ENCODE assay signal across 8 cellular contexts in the genomic region with DNA sequence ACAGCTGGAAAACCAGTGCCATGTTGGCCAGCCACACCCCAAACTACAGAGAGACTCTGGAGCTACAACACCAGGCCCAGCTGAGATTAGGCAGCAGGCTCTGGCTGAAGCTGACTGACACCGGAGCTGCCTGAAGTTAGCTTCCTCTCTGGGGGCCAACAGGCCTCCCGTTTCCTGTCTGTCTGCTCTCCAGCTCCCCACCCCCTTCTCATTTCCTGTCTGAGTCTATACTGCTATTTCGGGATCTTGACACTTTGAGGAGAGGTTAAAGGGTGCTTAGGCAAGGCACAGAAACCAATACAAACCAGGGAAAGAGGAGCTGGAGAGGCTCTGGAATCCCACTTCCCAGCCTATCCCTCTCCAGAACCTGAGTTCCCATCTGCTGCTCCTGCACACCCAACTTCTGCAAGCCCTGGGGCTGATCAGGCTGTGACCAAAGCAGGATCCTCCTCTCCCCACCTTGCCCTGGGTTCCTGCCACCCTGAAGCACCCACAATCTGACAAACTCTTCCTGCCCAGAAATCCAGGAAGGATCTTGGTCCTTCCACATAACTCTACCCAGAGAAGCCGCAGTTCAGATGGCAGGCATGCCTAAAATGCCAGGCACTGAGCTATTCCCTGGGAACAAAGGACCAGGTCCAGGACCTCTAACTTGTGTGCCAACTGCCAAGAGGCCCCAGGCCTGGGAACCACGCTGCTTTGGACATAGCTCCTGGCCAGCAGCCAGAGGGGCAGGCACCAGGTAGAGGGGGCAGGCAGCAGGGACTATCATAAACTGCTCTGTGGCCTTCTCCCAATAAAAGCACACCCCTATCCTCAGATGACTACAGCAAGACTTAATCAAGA. TPM values are rescaled to one million over a fixed set of nuclear protein-coding genes. Genes with fewer than 3 reads are reported as not detected.
A peak's percentile ranks its signal among the peaks of the same experiment; 100 is the strongest.
DNase-seq lines count a peak whose midpoint lies in the region; ATAC-seq, FAIRE-seq and TF ChIP-seq lines count a peak whose summit lies in the region.

No MANE protein-coding gene starts in this region.

- H3K4me3 ChIP-seq in CD4-positive, CD25-positive, alpha-beta regulatory T cell (ENCODE audit: low read depth, low read length): peak overlapping the region; percentile 61
- H3K4me3 ChIP-seq in HUES64 (ENCODE audit: low read length) (no peak overlapping the region), bronchial epithelial cell (ENCODE audit: low read depth, low read length) (no peak overlapping the region), HepG2 (replicated peaks in 1 of 3; ENCODE audit: insufficient read depth in 1 of 3, low read depth in 2 of 3, low read length in 3 of 3) (no peak overlapping the region; a peak in 1 of 6 replicates)

- TF ChIP-seq CTCF in bronchial epithelial cell (IDR thresholded peaks at IDR 0.05; ENCODE audit: insufficient read depth, low read length, severe bottlenecking) (no peak), HepG2 (CRISPR knock-in tag; IDR thresholded peaks at IDR 0.05) (no peak)

- peak overlapping the region; percentile 79 to 83 (median 82) for H3K4me3 Mint-ChIP-seq in CD4-positive, CD25-positive, alpha-beta regulatory T cell

- H3K27ac Mint-ChIP-seq in CD4-positive, CD25-positive, alpha-beta regulatory T cell: peak overlapping the region; percentile 95 to 99 (median 96)

- H2AFZ ChIP-seq in HepG2 (ENCODE audit: low read length): no peak overlapping the region

- no peaks in the 10 kb centered on the region for H3K27me3 Mint-ChIP-seq in CD4-positive, CD25-positive, alpha-beta regulatory T cell

- 58% methylated on average over 5 of the region's 5 CpGs for WGBS in HUES64
- WGBS in HepG2 (ENCODE audit: low lambda C conversion rate): 37% methylated on average over 4 of the region's 5 CpGs

- no TSS peak for BruUV-seq in HepG2 (replicated peaks; lab: Mats Ljungman, UMichigan)

- peak; percentile 58 to 93 (median 74) for DNase-seq in CD4-positive, CD25-positive, alpha-beta regulatory T cell
- DNase-seq in UCSD-AML1 (lab: John Stamatoyannopoulos, UW; ENCODE audit: unreplicated experiment) (peak; percentile 86), bronchial epithelial cell (ENCODE audit: low read depth) (peak; percentile 75), HepG2 (ENCODE audit: low spot score) (peak; percentile 14), NCI-H446 treated with DMSO at 0.1 percent for 48 hours (lab: John Stamatoyannopoulos, UW) (no peak)
- DNase-seq in stimulated activated CD4-positive, alpha-beta T cell treated with anti-CD3 and anti-CD28 coated beads, TNF-alpha, amount 100 ng/mL, for 48 hours (ENCODE audit: low read depth in 3 of 3): peak; percentile 35 to 65 (median 56)

- CTCF ChIA-PET in HepG2 (lab: Yijun Ruan, JAX; ENCODE audit: low intra/inter-chr PET ratio, low total read pairs): no interaction called here

- H3K27ac ChIP-seq in CD4-positive, CD25-positive, alpha-beta regulatory T cell (ENCODE audit: insufficient read depth, low read length, poor library complexity, severe bottlenecking): peak overlapping the region; percentile 61
- peak overlapping the region; percentile 64; the same call in 1 of the 2 replicates for H3K27ac ChIP-seq in HUES64 (ENCODE audit: low read depth, low read length)
- H3K27ac ChIP-seq in HepG2 (ENCODE audit: extremely low read length, insufficient read depth, low read length): no peak overlapping the region

- H3K36me3 Mint-ChIP-seq in CD4-positive, CD25-positive, alpha-beta regulatory T cell: peaks cover 28% of the 10 kb centered on the region

- H3K36me3 ChIP-seq in CD4-positive, CD25-positive, alpha-beta regulatory T cell (ENCODE audit: control insufficient read depth, insufficient read depth, low read length): no peaks in the 10 kb centered on the region
- H3K36me3 ChIP-seq in HUES64 (ENCODE audit: insufficient read depth, low read length): peaks cover 37% of the 10 kb centered on the region
- H3K36me3 ChIP-seq in bronchial epithelial cell (ENCODE audit: control insufficient read depth, insufficient read depth, low read length): no peaks in the 10 kb centered on the region
- no peaks in the 10 kb centered on the region for H3K36me3 ChIP-seq in HepG2 (replicated peaks in 1 of 2; ENCODE audit: control insufficient read depth in 1 of 2, insufficient read depth in 2 of 2, low read length in 2 of 2)

- no peak for TF ChIP-seq RAD21 in HepG2 (CRISPR knock-in tag; IDR thresholded peaks at IDR 0.05)

- no peak for TF ChIP-seq EP300 in HepG2 (IDR thresholded peaks at IDR 0.05; ENCODE audit: low read depth in 2 of 2, low read length in 2 of 2)
- TF ChIP-seq EP300 in HepG2 (CRISPR knock-in tag; IDR thresholded peaks at IDR 0.05; ENCODE audit: borderline replicate concordance): no peak

- H3K9me3 Mint-ChIP-seq in CD4-positive, CD25-positive, alpha-beta regulatory T cell: no peaks in the 10 kb centered on the region

- H3K4me1 Mint-ChIP-seq in CD4-positive, CD25-positive, alpha-beta regulatory T cell: peaks cover 20 to 85% (median 52%) of the 10 kb centered on the region in 4 donors

- H3K9ac ChIP-seq in HUES64 (ENCODE audit: low read depth, low read length): peak overlapping the region; percentile 22; the same call in 1 of the 2 replicates
- H3K9ac ChIP-seq in HepG2 (ENCODE audit: insufficient read depth, low read depth, low read length): no peak overlapping the region

- FAIRE-seq in bronchial epithelial cell (lab: Jason Lieb, UNC) (no peak), HepG2 (lab: Jason Lieb, UNC) (no peak)

- POLR2A ChIA-PET in HepG2 (lab: Yijun Ruan, JAX): interaction anchor here (0.8 to 1.2 kb wide), 3 partner anchors 9 to 78 kb away, joined by 3 to 5 read pairs (median 5); partner anchors contain the start of gene TMBIM6

- no peaks in the 10 kb centered on the region for H3K79me2 ChIP-seq in HepG2 (ENCODE audit: insufficient read depth, low read length)

- in situ Hi-C loops in HepG2 (cut with HindIII; ENCODE audit: extremely low pct_ligation_motif_present, low pct_unique_long_range_greater_than_20kb): no loop called here

- intact Hi-C loops in HepG2 (cut with micrococcal nuclease; ENCODE audit: unreplicated experiment): no loop called here

- no peaks in the 10 kb centered on the region for H3K27me3 ChIP-seq in CD4-positive, CD25-positive, alpha-beta regulatory T cell (ENCODE audit: control insufficient read depth, insufficient read depth, low read length)
- H3K27me3 ChIP-seq in HUES64 (ENCODE audit: insufficient read depth, low read length): no peaks in the 10 kb centered on the region
- no peaks in the 10 kb centered on the region for H3K27me3 ChIP-seq in bronchial epithelial cell (ENCODE audit: control insufficient read depth, insufficient read depth, low read length)
- no peaks in the 10 kb centered on the region; a peak in 1 of 5 replicates for H3K27me3 ChIP-seq in HepG2 (ENCODE audit: control insufficient read depth in 1 of 2, insufficient read depth in 2 of 2, low read length in 2 of 2)

- TF ChIP-seq POLR2A in HepG2 (IDR thresholded peaks at IDR 0.05; ENCODE audit: insufficient read depth in 1 of 2, low read depth in 2 of 2, low read length in 2 of 2): no peak

- H3K9me3 ChIP-seq in CD4-positive, CD25-positive, alpha-beta regulatory T cell (ENCODE audit: control insufficient read depth in 2 of 2, low read length in 2 of 2): no peaks in the 10 kb centered on the region
- H3K9me3 ChIP-seq in HUES64 (ENCODE audit: insufficient read depth, low read depth, low read length) (no peaks in the 10 kb centered on the region), HepG2 (ENCODE audit: low read length) (no peaks in the 10 kb centered on the region)

- H3K4me1 ChIP-seq in CD4-positive, CD25-positive, alpha-beta regulatory T cell (ENCODE audit: control insufficient read depth, insufficient read depth, low read length, poor library complexity, severe bottlenecking): peaks cover 53% of the 10 kb centered on the region
- H3K4me1 ChIP-seq in HUES64 (ENCODE audit: insufficient read depth, low read length) (peaks cover 18% of the 10 kb centered on the region), HepG2 (ENCODE audit: insufficient read depth, low read length) (peaks cover 15% of the 10 kb centered on the region)

- ATAC-seq in CD4-positive, CD25-positive, alpha-beta regulatory T cell (ENCODE audit: low read depth in 2 of 2): peak; percentile 96 to 99
- ATAC-seq in GM21360 (IDR thresholded peaks at IDR 0.05; ENCODE audit: unreplicated experiment) (peak; percentile 54), HepG2 (peak; percentile 70)

- H3K4me2 ChIP-seq in HepG2 (ENCODE audit: low read depth, low read length): peak overlapping the region; percentile 58

- H4K20me1 ChIP-seq in HepG2 (ENCODE audit: insufficient read depth, low read length): no peaks in the 10 kb centered on the region

RNA-seq across cellular contexts. Expression of gene PRPF40B, which starts 39.9 kb away (rescaled TPM):
- 6.3 TPM for total RNA-seq in CD4-positive, CD25-positive, alpha-beta regulatory T cell
- polyA plus RNA-seq in CD4-positive, CD25-positive, alpha-beta regulatory T cell: 1 to 10 TPM in 3 of 4 donors, under 1 TPM in 1; 0.78 to 3.2 (median 1.7) TPM
- 11.2 TPM for polyA plus RNA-seq in HUES64 (2013, experiment 1 of 2)
- 18.1 TPM for polyA plus RNA-seq in HUES64 (2013, experiment 2 of 2)
- total RNA-seq in bronchial epithelial cell (16.3 and 21.4 TPM in 2 replicates), HepG2 (2016; rRNA removed; fragmentation: Illumina TruSeq; extraction: Trizol) (2.6 and 5.0 TPM in 2 replicates)
- 2.2 and 2.3 TPM in 2 replicates for total RNA-seq in HepG2 (2016; cell fraction: cytosol; rRNA removed; fragmentation: Illumina TruSeq; extraction: Trizol; ENCODE audit: low read depth)
- total RNA-seq in HepG2 (2016; cell fraction: insoluble cytoplasmic fraction; rRNA removed; fragmentation: Illumina TruSeq; extraction: Trizol): 1.9 and 5.0 TPM in 2 replicates
- 2.7 and 2.9 TPM in 2 replicates for total RNA-seq in HepG2 (2016; cell fraction: membrane; rRNA removed; fragmentation: Illumina TruSeq; extraction: Trizol)
- 8.8 and 9.0 TPM in 2 replicates for total RNA-seq in HepG2 (2016; cell fraction: nucleus; rRNA removed; fragmentation: Illumina TruSeq; extraction: Trizol)
- 7.8 and 9.5 TPM in 2 replicates for polyA plus RNA-seq in HepG2 (2011; rRNA removed)
- polyA plus RNA-seq in HepG2 (2011; cell fraction: cytosol; rRNA removed): 3.0 and 3.2 TPM in 2 replicates
- 63.5 and 64.1 TPM in 2 replicates for polyA plus RNA-seq in HepG2 (2011; cell fraction: nucleus; rRNA removed)
- polyA plus RNA-seq in HepG2 (2012): 4.6 and 6.6 TPM in 2 replicates
- 0.79 and 1.2 TPM in 2 replicates for polyA plus RNA-seq in HepG2 (2016; cell fraction: cytosol; fragmentation: Illumina TruSeq; extraction: Trizol; ENCODE audit: low read depth)
- polyA plus RNA-seq in HepG2 (2016; cell fraction: insoluble cytoplasmic fraction; fragmentation: Illumina TruSeq; extraction: Trizol; ENCODE audit: low read depth): 2.1 and 3.5 TPM in 2 replicates
- 1.5 and 1.6 TPM in 2 replicates for polyA plus RNA-seq in HepG2 (2016; cell fraction: membrane; fragmentation: Illumina TruSeq; extraction: Trizol; ENCODE audit: low read depth)
- polyA plus RNA-seq in HepG2 (2016; cell fraction: nucleus; fragmentation: Illumina TruSeq; extraction: Trizol; ENCODE audit: insufficient read depth, low read depth): 20.9 and 21.1 TPM in 2 replicates
- polyA minus RNA-seq in HepG2 (2011; rRNA and poly(A)+ RNA removed; ENCODE audit: low replicate concordance): 10.3 and 11.0 TPM in 2 replicates
- polyA minus RNA-seq in HepG2 (2011; cell fraction: cytosol; rRNA and poly(A)+ RNA removed): 1.3 and 2.6 TPM in 2 replicates
- 17.3 and 22.3 TPM in 2 replicates for polyA minus RNA-seq in HepG2 (2011; cell fraction: nucleus; rRNA and poly(A)+ RNA removed)

RNA-seq across cellular contexts. Expression of gene FMNL3, which starts 44.0 kb away (rescaled TPM):
- total RNA-seq in CD4-positive, CD25-positive, alpha-beta regulatory T cell: 21.4 TPM
- 1 to 10 TPM; 3.8 to 9.0 (median 5.0) TPM for polyA plus RNA-seq in CD4-positive, CD25-positive, alpha-beta regulatory T cell
- 12.1 TPM for polyA plus RNA-seq in HUES64 (2013, experiment 1 of 2)
- 10.5 TPM for polyA plus RNA-seq in HUES64 (2013, experiment 2 of 2)
- total RNA-seq in bronchial epithelial cell (2.2 and 2.6 TPM in 2 replicates), HepG2 (2016; rRNA removed; fragmentation: Illumina TruSeq; extraction: Trizol) (0.79 and 1.1 TPM in 2 replicates)
- total RNA-seq in HepG2 (2016; cell fraction: cytosol; rRNA removed; fragmentation: Illumina TruSeq; extraction: Trizol; ENCODE audit: low read depth): 0.10 and 0.44 TPM in 2 replicates
- total RNA-seq in HepG2 (2016; cell fraction: insoluble cytoplasmic fraction; rRNA removed; fragmentation: Illumina TruSeq; extraction: Trizol): 0.82 and 1.00 TPM in 2 replicates
- 0.55 and 0.80 TPM in 2 replicates for total RNA-seq in HepG2 (2016; cell fraction: membrane; rRNA removed; fragmentation: Illumina TruSeq; extraction: Trizol)
- 0.65 and 1.0 TPM in 2 replicates for total RNA-seq in HepG2 (2016; cell fraction: nucleus; rRNA removed; fragmentation: Illumina TruSeq; extraction: Trizol)
- polyA plus RNA-seq in HepG2 (2011; rRNA removed): 0.44 and 0.64 TPM in 2 replicates
- polyA plus RNA-seq in HepG2 (2011; cell fraction: cytosol; rRNA removed): 0.23 and 0.36 TPM in 2 replicates
- polyA plus RNA-seq in HepG2 (2011; cell fraction: nucleus; rRNA removed): 1.2 and 1.3 TPM in 2 replicates
- 0.48 and 0.68 TPM in 2 replicates for polyA plus RNA-seq in HepG2 (2012)
- polyA plus RNA-seq in HepG2 (2016; cell fraction: cytosol; fragmentation: Illumina TruSeq; extraction: Trizol; ENCODE audit: low read depth): 0.08 TPM in 2 replicates
- 0.69 and 0.75 TPM in 2 replicates for polyA plus RNA-seq in HepG2 (2016; cell fraction: insoluble cytoplasmic fraction; fragmentation: Illumina TruSeq; extraction: Trizol; ENCODE audit: low read depth)
- 0.34 and 0.46 TPM in 2 replicates for polyA plus RNA-seq in HepG2 (2016; cell fraction: membrane; fragmentation: Illumina TruSeq; extraction: Trizol; ENCODE audit: low read depth)
- 1.3 and 1.4 TPM in 2 replicates for polyA plus RNA-seq in HepG2 (2016; cell fraction: nucleus; fragmentation: Illumina TruSeq; extraction: Trizol; ENCODE audit: insufficient read depth, low read depth)
- polyA minus RNA-seq in HepG2 (2011; rRNA and poly(A)+ RNA removed; ENCODE audit: low replicate concordance): 1.4 and 10.5 TPM in 2 replicates
- 0.40 and 0.97 TPM in 2 replicates for polyA minus RNA-seq in HepG2 (2011; cell fraction: cytosol; rRNA and poly(A)+ RNA removed)
- polyA minus RNA-seq in HepG2 (2011; cell fraction: nucleus; rRNA and poly(A)+ RNA removed): 0.75 and 0.77 TPM in 2 replicates

RNA-seq across cellular contexts. Expression of gene FAM186B, which starts 57.8 kb away (rescaled TPM):
- total RNA-seq in CD4-positive, CD25-positive, alpha-beta regulatory T cell: not detected
- under 1 TPM in 1 of 4 donors, not detected in 3; 0.14 TPM for polyA plus RNA-seq in CD4-positive, CD25-positive, alpha-beta regulatory T cell
- polyA plus RNA-seq in HUES64 (2013, experiment 1 of 2): 0.10 TPM
- 0.13 TPM for polyA plus RNA-seq in HUES64 (2013, experiment 2 of 2)
- 0.13 and 0.26 TPM in 2 replicates for total RNA-seq in bronchial epithelial cell
- total RNA-seq in HepG2 (2016; rRNA removed; fragmentation: Illumina TruSeq; extraction: Trizol): 0.17 and 0.20 TPM in 2 replicates
- not detected in 2 replicates for total RNA-seq in HepG2 (2016; cell fraction: cytosol; rRNA removed; fragmentation: Illumina TruSeq; extraction: Trizol; ENCODE audit: low read depth)
- 0.21 and 0.30 TPM in 2 replicates for total RNA-seq in HepG2 (2016; cell fraction: insoluble cytoplasmic fraction; rRNA removed; fragmentation: Illumina TruSeq; extraction: Trizol)
- 0.14 and 0.15 TPM in 2 replicates for total RNA-seq in HepG2 (2016; cell fraction: membrane; rRNA removed; fragmentation: Illumina TruSeq; extraction: Trizol)
- total RNA-seq in HepG2 (2016; cell fraction: nucleus; rRNA removed; fragmentation: Illumina TruSeq; extraction: Trizol): 0.16 TPM in 1 of 2 replicates, not detected in the other
- polyA plus RNA-seq in HepG2 (2011; rRNA removed): 0.05 and 0.07 TPM in 2 replicates
- polyA plus RNA-seq in HepG2 (2011; cell fraction: cytosol; rRNA removed): 0.03 and 0.12 TPM in 2 replicates
- 0.07 and 0.08 TPM in 2 replicates for polyA plus RNA-seq in HepG2 (2011; cell fraction: nucleus; rRNA removed)
- polyA plus RNA-seq in HepG2 (2012): 0.19 and 0.44 TPM in 2 replicates
- polyA plus RNA-seq in HepG2 (2016; cell fraction: cytosol; fragmentation: Illumina TruSeq; extraction: Trizol; ENCODE audit: low read depth): not detected in 2 replicates
- polyA plus RNA-seq in HepG2 (2016; cell fraction: insoluble cytoplasmic fraction; fragmentation: Illumina TruSeq; extraction: Trizol; ENCODE audit: low read depth): 0.20 and 0.25 TPM in 2 replicates
- 0.14 and 0.23 TPM in 2 replicates for polyA plus RNA-seq in HepG2 (2016; cell fraction: membrane; fragmentation: Illumina TruSeq; extraction: Trizol; ENCODE audit: low read depth)
- not detected in 2 replicates for polyA plus RNA-seq in HepG2 (2016; cell fraction: nucleus; fragmentation: Illumina TruSeq; extraction: Trizol; ENCODE audit: insufficient read depth, low read depth)
- 0.22 TPM in 1 of 2 replicates, not detected in the other for polyA minus RNA-seq in HepG2 (2011; rRNA and poly(A)+ RNA removed; ENCODE audit: low replicate concordance)
- not detected in 2 replicates for polyA minus RNA-seq in HepG2 (2011; cell fraction: cytosol; rRNA and poly(A)+ RNA removed)
- 0.25 TPM in 1 of 2 replicates, not detected in the other for polyA minus RNA-seq in HepG2 (2011; cell fraction: nucleus; rRNA and poly(A)+ RNA removed)
